Comparison of ENCODE assay signal across 15 cellular contexts in genomic region chr4:159871141-159871540, GRCh38.
"Had no signal": no experiment of that assay in that cellular context is flagged by ENCODE, and none has a peak within 500 bp of the region (broad histone marks: within the 10 kb centered on the region; RNA-seq: fewer than 3 reads in every experiment).

No MANE protein-coding gene starts in this region.

- DNase-seq: activated B cell treated with CpG ODN at 0.5 μM for 24 hours; activated CD4-positive, alpha-beta memory T cell treated with anti-CD3 and anti-CD28 coated beads, Interleukin-2, amount 10 ng/mL, durations not matched to agents 7 days and 5 days; activated CD4-positive, alpha-beta T cell treated with anti-CD3 and anti-CD28 coated beads for 4 hours; activated naive CD4-positive, alpha-beta T cell treated with Interleukin-2 at 50 U/mL for 16 hours; activated naive CD8-positive, alpha-beta T cell treated with anti-CD3 and anti-CD28 coated beads, Interleukin-2, amount 10 ng/mL, durations not matched to agents 7 days and 5 days; activated T-cell treated with anti-CD3 and anti-CD28 coated beads, Interleukin-2, amount 50 U/mL, for 1 hour; colonic mucosa; erythroblast; foreskin melanocyte; hypothalamus; left lung; stimulated activated naive CD8-positive, alpha-beta T cell treated with anti-CD3 and anti-CD28 coated beads, Interleukin-15, Interleukin-2, amounts not matched to agents 100 U/mL and 50 U/mL, for 24 hours; substantia nigra; tibial artery; uterus had no signal

- H3K4me3 ChIP-seq: colonic mucosa, left lung, tibial artery, uterus had no signal

- H3K27me3 ChIP-seq: colonic mucosa, left lung, tibial artery, uterus had no signal

- H3K36me3 ChIP-seq: colonic mucosa, left lung, tibial artery, uterus had no signal
